ENCODE assay signal across 1 cellular context in the genomic region with DNA sequence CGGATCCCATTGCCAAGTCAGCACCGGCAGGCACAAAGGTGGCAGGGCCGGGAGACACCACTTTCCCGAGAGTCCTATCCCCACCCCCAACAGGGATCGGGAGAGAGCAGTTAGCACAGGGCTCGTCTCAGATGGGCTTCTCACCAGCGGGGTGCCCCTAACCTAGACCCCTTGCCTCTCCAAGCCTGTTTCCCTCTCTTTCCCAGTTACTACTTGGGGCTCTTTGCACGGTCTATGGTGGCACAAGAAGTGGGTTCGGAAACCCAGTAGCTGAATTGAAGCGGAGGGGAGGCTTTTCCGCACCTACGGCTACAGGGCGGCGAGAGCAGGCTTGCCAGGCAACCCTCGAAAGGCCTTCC.
TF ChIP-seq lines count a peak whose summit lies in the region.

No MANE protein-coding gene starts in this region.

TF ChIP-seq in endothelial cell of umbilical vein, 7 proteins besides CTCF, POLR2A, EP300 and RAD21:
- TF ChIP-seq POLR2AphosphoS5 (IDR thresholded peaks at IDR 0.05; ENCODE audit: insufficient read depth, low read depth, low read length) (no peak), EZH2 (IDR thresholded peaks at IDR 0.05; ENCODE audit: borderline replicate concordance, low read depth, low read length, severe bottlenecking) (no peak), JUN (IDR thresholded peaks at IDR 0.05; ENCODE audit: borderline replicate concordance, insufficient read depth, insufficient read length, low read depth) (no peak), MYC (IDR thresholded peaks at IDR 0.05; ENCODE audit: low read depth, low read length) (no peak), FOS (IDR thresholded peaks at IDR 0.05; ENCODE audit: borderline replicate concordance, insufficient read depth, low read length) (no peak), GATA2 (IDR thresholded peaks at IDR 0.05; ENCODE audit: insufficient read depth, insufficient read length, low read depth, low read length) (no peak), MAX (IDR thresholded peaks at IDR 0.05; ENCODE audit: insufficient read depth, insufficient read length) (no peak)
